Comparison of ENCODE assay signal across 20 cellular contexts in the genomic region with DNA sequence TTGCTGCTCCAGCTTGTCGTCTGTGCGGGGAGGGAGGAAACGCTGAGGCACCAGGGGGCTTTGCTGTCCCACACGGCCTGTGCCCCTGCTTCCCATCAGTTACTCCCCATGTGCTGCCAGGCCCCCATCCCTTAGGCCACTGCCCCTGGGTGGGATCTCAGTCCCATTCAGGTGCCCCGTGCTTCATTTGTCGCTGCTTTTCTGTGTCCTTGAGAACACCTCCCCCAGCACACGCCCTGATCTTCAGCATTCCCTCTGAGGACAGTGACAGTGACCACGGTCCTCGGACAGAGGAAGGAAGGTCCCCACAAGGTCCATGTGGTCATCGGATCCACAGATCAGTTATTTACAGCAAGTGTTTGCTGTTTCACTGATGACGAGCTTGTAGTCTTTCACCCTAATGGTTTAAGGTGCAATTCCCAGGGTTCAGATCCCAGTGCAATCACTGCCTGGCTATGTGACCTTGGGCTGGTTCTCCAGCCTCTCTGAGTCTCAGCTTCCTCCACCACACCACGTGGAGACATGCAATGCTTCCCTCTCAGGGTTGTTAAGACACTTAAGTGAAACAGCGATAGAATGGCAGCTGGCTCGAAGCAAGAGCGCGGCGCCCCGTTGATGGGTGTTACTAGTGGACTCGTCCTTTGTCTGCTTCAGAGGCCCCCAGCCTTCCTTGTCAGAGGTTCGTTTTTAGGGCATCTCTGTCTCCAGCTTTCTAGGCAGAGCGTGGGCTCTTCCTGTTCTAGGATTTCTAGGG. TPM values are rescaled to one million over a fixed set of nuclear protein-coding genes. Genes with fewer than 3 reads are reported as not detected.
DNase-seq lines count a peak whose midpoint lies in the region; ATAC-seq and TF ChIP-seq lines count a peak whose summit lies in the region.
"Had no signal": no experiment of that assay in that cellular context is flagged by ENCODE, and none has a peak within 500 bp of the region (broad histone marks: within the 10 kb centered on the region; RNA-seq: fewer than 3 reads in every experiment).

No MANE protein-coding gene starts in this region.

- H3K4me1 ChIP-seq in NT2/D1 (ENCODE audit: insufficient read depth, insufficient read length), result peaks cover 32% of the 10 kb centered on the region
- H3K4me1 ChIP-seq: pancreas had no signal

- ATAC-seq in HG03025 (IDR thresholded peaks at IDR 0.05; ENCODE audit: low FRiP score, unreplicated experiment), result no peak
- ATAC-seq: heart left ventricle had no signal

- intact Hi-C loops in dendritic cell treated with granulocyte-macrophage colony-stimulating factor and Interleukin-4, amounts not matched to agents 40 ng/mL and 50 ng/mL, for 4 days (cut with micrococcal nuclease), result loop anchor here (10.0 kb wide), 1 partner anchor 151 kb away; no protein-coding TSS in a partner anchor

- peaks cover 43% of the 10 kb centered on the region for H3K4me1 Mint-ChIP-seq in dendritic cell treated with granulocyte-macrophage colony-stimulating factor and Interleukin-4, amounts not matched to agents 40 ng/mL and 50 ng/mL, for 4 days (ENCODE audit: low read depth)
- peaks cover 21% of the 10 kb centered on the region for H3K4me1 Mint-ChIP-seq in neural crest cell

- H3K27ac Mint-ChIP-seq in dendritic cell treated with granulocyte-macrophage colony-stimulating factor and Interleukin-4, amounts not matched to agents 40 ng/mL and 50 ng/mL, for 4 days, result peak overlapping the region; percentile 73
- peak overlapping the region; percentile 84 for H3K27ac Mint-ChIP-seq in neural crest cell (ENCODE audit: unreplicated experiment)
- H3K27ac Mint-ChIP-seq: activated naive CD4-positive, alpha-beta T cell treated with anti-CD3 and anti-CD28 coated beads, Interleukin-2, amount 10 ng/mL, durations not matched to agents 7 days and 5 days had no signal

- H3K4me3 ChIP-seq in NT2/D1 (ENCODE audit: insufficient read length, low read depth), result no peak overlapping the region
- H3K4me3 ChIP-seq: heart left ventricle, lung, pancreas, right lobe of liver, thoracic aorta had no signal

- TF ChIP-seq CTCF in neural crest cell (conservative IDR thresholded peaks at IDR 0.05), result no peak

- no peaks in the 10 kb centered on the region for H3K27me3 ChIP-seq in NT2/D1 (ENCODE audit: insufficient read depth, insufficient read length)
- H3K27me3 ChIP-seq: pancreas, right lobe of liver had no signal

- peak; percentile 23 for DNase-seq in EL
- DNase-seq in NT2/D1 (ENCODE audit: low read depth, low spot score), result no peak
- DNase-seq in neural crest cell (ENCODE audit: low read depth, low spot score), result no peak
- no peak for DNase-seq in cerebellar nuclear complex (lab: John Stamatoyannopoulos, UW)
- DNase-seq in inferior parietal cortex (ENCODE audit: extremely low spot score), result no peak
- DNase-seq in AG08395 (ENCODE audit: low spot score), result no peak
- DNase-seq: activated CD4-positive, alpha-beta T cell treated with anti-CD3 and anti-CD28 coated beads for 1 hour; activated CD8-positive, alpha-beta memory T cell treated with anti-CD3 and anti-CD28 coated beads for 24 hours; activated naive CD4-positive, alpha-beta T cell treated with anti-CD3 and anti-CD28 coated beads, Interleukin-2, amount 10 ng/mL, durations not matched to agents 7 days and 5 days; heart left ventricle; NCI-H1105; NCI-H2029 treated with DMSO at 0.1 percent for 48 hours; NCI-H510A; T1000 had no signal

- H3K4me3 Mint-ChIP-seq in dendritic cell treated with granulocyte-macrophage colony-stimulating factor and Interleukin-4, amounts not matched to agents 40 ng/mL and 50 ng/mL, for 4 days, result no peak overlapping the region
- peak overlapping the region; percentile 12 for H3K4me3 Mint-ChIP-seq in neural crest cell
- H3K4me3 Mint-ChIP-seq: activated naive CD4-positive, alpha-beta T cell treated with anti-CD3 and anti-CD28 coated beads, Interleukin-2, amount 10 ng/mL, durations not matched to agents 7 days and 5 days had no signal

- H3K9me3 ChIP-seq in NT2/D1 (ENCODE audit: insufficient read depth, low read length), result no peaks in the 10 kb centered on the region
- H3K9me3 ChIP-seq: heart left ventricle, pancreas, right lobe of liver, thoracic aorta had no signal

- H3K36me3 ChIP-seq in NT2/D1 (ENCODE audit: insufficient read depth, insufficient read length, low read length), result peaks cover 23% of the 10 kb centered on the region
- H3K36me3 ChIP-seq: right lobe of liver, thoracic aorta had no signal

- no peaks in the 10 kb centered on the region for H3K9me3 Mint-ChIP-seq in dendritic cell treated with granulocyte-macrophage colony-stimulating factor and Interleukin-4, amounts not matched to agents 40 ng/mL and 50 ng/mL, for 4 days
- H3K9me3 Mint-ChIP-seq in neural crest cell, result no peaks in the 10 kb centered on the region
- H3K9me3 Mint-ChIP-seq: activated naive CD4-positive, alpha-beta T cell treated with anti-CD3 and anti-CD28 coated beads, Interleukin-2, amount 10 ng/mL, durations not matched to agents 7 days and 5 days had no signal

- H3K27me3 Mint-ChIP-seq in dendritic cell treated with granulocyte-macrophage colony-stimulating factor and Interleukin-4, amounts not matched to agents 40 ng/mL and 50 ng/mL, for 4 days, result peaks cover 61% of the 10 kb centered on the region
- H3K27me3 Mint-ChIP-seq in neural crest cell (ENCODE audit: low read depth), result no peaks in the 10 kb centered on the region

- peak overlapping the region; percentile 11 for H3K9ac ChIP-seq in NT2/D1 (ENCODE audit: insufficient read length, low read depth)

- H3K36me3 Mint-ChIP-seq in dendritic cell treated with granulocyte-macrophage colony-stimulating factor and Interleukin-4, amounts not matched to agents 40 ng/mL and 50 ng/mL, for 4 days (ENCODE audit: low read depth), result peaks cover 17% of the 10 kb centered on the region
- H3K36me3 Mint-ChIP-seq in neural crest cell (ENCODE audit: low read depth), result no peaks in the 10 kb centered on the region

RNA-seq across cellular contexts. Expression of a gene that starts 53.2 kb away (rescaled TPM):
- total RNA-seq in neural crest cell, result 68.9 and 71.9 TPM in 2 replicates

RNA-seq across cellular contexts. Expression of a gene that starts 53.3 kb away (rescaled TPM):
- total RNA-seq in neural crest cell, result 21.3 and 23.8 TPM in 2 replicates
